Comparison of ENCODE assay signal across 11 cellular contexts in the genomic region with DNA sequence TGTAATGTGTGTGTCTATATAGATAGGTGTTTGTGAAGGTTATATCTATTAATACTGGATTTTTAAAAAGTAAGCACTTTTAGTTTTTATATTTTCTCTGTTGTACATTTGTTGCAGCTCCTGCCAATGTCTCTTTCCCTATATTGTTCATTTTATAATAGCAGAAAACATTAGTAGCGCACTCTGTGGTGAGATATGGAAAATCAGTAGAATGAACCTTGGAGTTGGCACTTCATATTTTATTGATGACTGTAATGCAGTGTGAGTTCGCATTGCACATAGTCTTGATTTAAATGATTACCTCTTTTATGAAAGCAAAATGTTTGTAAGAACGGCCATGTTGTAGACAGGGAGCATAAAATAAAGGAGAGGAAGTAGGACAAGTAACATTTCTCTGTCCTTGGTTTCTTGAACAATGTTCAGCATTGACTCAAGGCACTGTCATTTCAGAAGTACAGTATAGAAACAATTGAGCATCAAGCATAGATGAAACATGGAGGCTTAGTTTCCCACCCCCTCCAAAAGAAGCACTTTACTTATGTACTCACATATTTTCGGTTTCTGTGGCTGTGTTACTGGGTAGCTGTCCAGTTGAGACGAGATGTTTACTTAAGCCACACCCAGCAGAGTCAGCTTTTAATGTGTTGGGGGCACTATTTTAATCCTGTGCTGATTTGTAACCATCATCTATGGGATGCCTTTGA.
DNase-seq lines count a peak whose midpoint lies in the region; TF ChIP-seq lines count a peak whose summit lies in the region.
"Had no signal": no experiment of that assay in that cellular context is flagged by ENCODE, and none has a peak within 500 bp of the region (broad histone marks: within the 10 kb centered on the region; RNA-seq: fewer than 3 reads in every experiment).

No MANE protein-coding gene starts in this region.

- no peaks in the 10 kb centered on the region for H3K9me3 ChIP-seq in SK-N-SH
- H3K9me3 ChIP-seq: sigmoid colon had no signal

- H4K20me1 ChIP-seq in SK-N-SH (ENCODE audit: insufficient read depth) = peaks cover 28% of the 10 kb centered on the region

- H3K27ac ChIP-seq in ACC112 (ENCODE audit: low read depth, low read length) = peak overlapping the region; percentile 52; the same call in 1 of the 2 replicates
- H3K27ac ChIP-seq in SK-N-SH (ENCODE audit: low read depth in 2 of 2, low read length in 1 of 2) = peak overlapping the region; percentile 2 to 14; a peak in 3 of 4 replicates
- H3K27ac ChIP-seq: sigmoid colon had no signal

- H2AFZ ChIP-seq in ACC112 (ENCODE audit: low read length, unreplicated experiment) (peak overlapping the region; percentile 59), SK-N-SH (ENCODE audit: low read depth) (no peak overlapping the region)

- 73% methylated on average over 5 of the region's 5 CpGs for WGBS in SK-N-SH (ENCODE audit: low lambda C conversion rate)

- peaks cover 85% of the 10 kb centered on the region for H3K79me2 ChIP-seq in ACC112 (ENCODE audit: control insufficient read depth, insufficient read depth, low read length, unreplicated experiment)
- peaks cover 97% of the 10 kb centered on the region for H3K79me2 ChIP-seq in SK-N-SH (ENCODE audit: insufficient read depth)

- POLR2A ChIA-PET in HEK293T (lab: Yijun Ruan, JAX) (no interaction called here), SK-N-SH (lab: Yijun Ruan, JAX) (interaction anchor here (0.6 kb wide), 1 partner anchor 390 kb away, joined by 3 read pairs; no protein-coding TSS in a partner anchor)

- TF ChIP-seq CTCF in SK-N-SH (IDR thresholded peaks at IDR 0.05) = peak; percentile 19; the same call in 1 of the 2 replicates

- DNase-seq in HEK293T (ENCODE audit: extremely low spot score) (peak; percentile 10), SK-N-SH (no peak), glomerular visceral epithelial cell (ENCODE audit: extremely low spot score) (peak; percentile 36), CD1c-positive myeloid dendritic cell (ENCODE audit: extremely low spot score) (no peak), amygdala (lab: John Stamatoyannopoulos, UW) (no peak), T-helper 9 cell (no peak)
- DNase-seq in activated CD4-positive, alpha-beta T cell treated with anti-CD3 and anti-CD28 coated beads for 1 hour = no peak
- DNase-seq: activated CD4-positive, alpha-beta memory T cell treated with anti-CD3 and anti-CD28 coated beads for 36 hours; NCI-H524 treated with DMSO at 0.1 percent for 48 hours; sigmoid colon had no signal

- no peak for TF ChIP-seq EP300 in SK-N-SH (IDR thresholded peaks at IDR 0.05; ENCODE audit: borderline replicate concordance in 1 of 2, low read depth in 1 of 2, low read length in 1 of 2)

- H3K27me3 ChIP-seq in ACC112 (ENCODE audit: insufficient read depth, low read length) (no peaks in the 10 kb centered on the region), SK-N-SH (ENCODE audit: insufficient read depth) (no peaks in the 10 kb centered on the region)
- H3K27me3 ChIP-seq: sigmoid colon had no signal

- H3K4me2 ChIP-seq in SK-N-SH = peak overlapping the region; percentile 44

- CTCF ChIA-PET in HEK293T (lab: Yijun Ruan, JAX) = no interaction called here
- CTCF ChIA-PET in SK-N-SH (lab: Yijun Ruan, JAX) = interaction anchor here (0.6 to 1.9 kb wide), 11 partner anchors 9 to 400 kb away, joined by 3 to 6 read pairs (median 3); no protein-coding TSS in a partner anchor

- no peak for TF ChIP-seq RAD21 in SK-N-SH (IDR thresholded peaks at IDR 0.05; ENCODE audit: low read length)

- H3K9ac ChIP-seq in SK-N-SH = no peak overlapping the region

- peaks cover 21% of the 10 kb centered on the region for H3F3A ChIP-seq in SK-N-SH (replicated peaks; ENCODE audit: insufficient read depth)

- H3K36me3 ChIP-seq in ACC112 (ENCODE audit: insufficient read depth, low read length) (no peaks in the 10 kb centered on the region), SK-N-SH (replicated peaks in 1 of 2; ENCODE audit: control insufficient read depth in 1 of 2, insufficient read depth in 2 of 2, low read length in 1 of 2) (peaks cover 0 to 5% of the 10 kb centered on the region in 2 experiments)
- H3K36me3 ChIP-seq: sigmoid colon had no signal

- H3K9me2 ChIP-seq in SK-N-SH = no peaks in the 10 kb centered on the region

- H3K4me3 ChIP-seq in ACC112 (ENCODE audit: low read depth, low read length) (peak overlapping the region; percentile 67), SK-N-SH (ENCODE audit: low read depth in 2 of 2, low read length in 1 of 2) (no peak overlapping the region)

- H3K4me1 ChIP-seq in ACC112 (ENCODE audit: control insufficient read depth, insufficient read depth, low read length, unreplicated experiment) (peaks cover 30% of the 10 kb centered on the region), SK-N-SH (ENCODE audit: control insufficient read depth in 1 of 2, insufficient read depth in 2 of 2, low read depth in 1 of 2, low read length in 1 of 2) (peaks cover 24 to 36% of the 10 kb centered on the region in 2 experiments; a peak in 3 of 4 replicates)

TF ChIP-seq in HEK293T, 16 proteins besides CTCF, POLR2A, EP300 and RAD21:
- TF ChIP-seq BHLHE40 (IDR thresholded peaks at IDR 0.05; ENCODE audit: borderline replicate concordance) (no peak), SUZ12 (IDR thresholded peaks at IDR 0.05) (no peak), FOXK2 (IDR thresholded peaks at IDR 0.05) (no peak), NFRKB (IDR thresholded peaks at IDR 0.05) (no peak), LEF1 (IDR thresholded peaks at IDR 0.05; ENCODE audit: borderline replicate concordance) (no peak)

TF ChIP-seq in SK-N-SH, 30 proteins besides CTCF, POLR2A, EP300 and RAD21:
- 0 out of 2 replicates have a peak, but pooled peaks have one; percentile 12 for TF ChIP-seq FOSL2 (IDR thresholded peaks at IDR 0.05; ENCODE audit: borderline replicate concordance, low read depth)
- TF ChIP-seq TAF1 (IDR thresholded peaks at IDR 0.05; ENCODE audit: borderline replicate concordance, low read depth, low read length) = no peak
- TF ChIP-seq GABPA (IDR thresholded peaks at IDR 0.05; ENCODE audit: low read depth) = no peak
- TF ChIP-seq NRF1 (IDR thresholded peaks at IDR 0.05; ENCODE audit: low read depth, low read length) = no peak
- TF ChIP-seq, protein P1, sequence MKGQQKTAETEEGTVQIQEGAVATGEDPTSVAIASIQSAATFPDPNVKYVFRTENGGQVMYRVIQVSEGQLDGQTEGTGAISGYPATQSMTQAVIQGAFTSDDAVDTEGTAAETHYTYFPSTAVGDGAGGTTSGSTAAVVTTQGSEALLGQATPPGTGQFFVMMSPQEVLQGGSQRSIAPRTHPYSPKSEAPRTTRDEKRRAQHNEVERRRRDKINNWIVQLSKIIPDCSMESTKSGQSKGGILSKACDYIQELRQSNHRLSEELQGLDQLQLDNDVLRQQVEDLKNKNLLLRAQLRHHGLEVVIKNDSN (IDR thresholded peaks at IDR 0.05; ENCODE audit: borderline replicate concordance, low read depth) = no peak
- no peak for TF ChIP-seq EZH2phosphoT487 (IDR thresholded peaks at IDR 0.05; ENCODE audit: borderline replicate concordance, low read depth)
- TF ChIP-seq, protein P2, sequence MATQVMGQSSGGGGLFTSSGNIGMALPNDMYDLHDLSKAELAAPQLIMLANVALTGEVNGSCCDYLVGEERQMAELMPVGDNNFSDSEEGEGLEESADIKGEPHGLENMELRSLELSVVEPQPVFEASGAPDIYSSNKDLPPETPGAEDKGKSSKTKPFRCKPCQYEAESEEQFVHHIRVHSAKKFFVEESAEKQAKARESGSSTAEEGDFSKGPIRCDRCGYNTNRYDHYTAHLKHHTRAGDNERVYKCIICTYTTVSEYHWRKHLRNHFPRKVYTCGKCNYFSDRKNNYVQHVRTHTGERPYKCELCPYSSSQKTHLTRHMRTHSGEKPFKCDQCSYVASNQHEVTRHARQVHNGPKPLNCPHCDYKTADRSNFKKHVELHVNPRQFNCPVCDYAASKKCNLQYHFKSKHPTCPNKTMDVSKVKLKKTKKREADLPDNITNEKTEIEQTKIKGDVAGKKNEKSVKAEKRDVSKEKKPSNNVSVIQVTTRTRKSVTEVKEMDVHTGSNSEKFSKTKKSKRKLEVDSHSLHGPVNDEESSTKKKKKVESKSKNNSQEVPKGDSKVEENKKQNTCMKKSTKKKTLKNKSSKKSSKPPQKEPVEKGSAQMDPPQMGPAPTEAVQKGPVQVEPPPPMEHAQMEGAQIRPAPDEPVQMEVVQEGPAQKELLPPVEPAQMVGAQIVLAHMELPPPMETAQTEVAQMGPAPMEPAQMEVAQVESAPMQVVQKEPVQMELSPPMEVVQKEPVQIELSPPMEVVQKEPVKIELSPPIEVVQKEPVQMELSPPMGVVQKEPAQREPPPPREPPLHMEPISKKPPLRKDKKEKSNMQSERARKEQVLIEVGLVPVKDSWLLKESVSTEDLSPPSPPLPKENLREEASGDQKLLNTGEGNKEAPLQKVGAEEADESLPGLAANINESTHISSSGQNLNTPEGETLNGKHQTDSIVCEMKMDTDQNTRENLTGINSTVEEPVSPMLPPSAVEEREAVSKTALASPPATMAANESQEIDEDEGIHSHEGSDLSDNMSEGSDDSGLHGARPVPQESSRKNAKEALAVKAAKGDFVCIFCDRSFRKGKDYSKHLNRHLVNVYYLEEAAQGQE (IDR thresholded peaks at IDR 0.05; ENCODE audit: low read depth, low read length) = peak; percentile 58; the same call in 1 of the 2 replicates

Comparison
In these comparisons a context has a peak if more than half of its experiments do, and no peak if none do; other contexts are left out.
1. DNase-seq: peak in HEK293T (single experiment) and glomerular visceral epithelial cell (single experiment); none in SK-N-SH (single experiment), CD1c-positive myeloid dendritic cell (single experiment), amygdala (0 of 56), T-helper 9 cell (single experiment) and activated CD4-positive, alpha-beta T cell treated with anti-CD3 and anti-CD28 coated beads for 1 hour (single experiment).